8 cellular contexts compared by ENCODE assay signal in genomic region chr10:48656241-48656921, GRCh38. TPM values are rescaled to one million over a fixed set of nuclear protein-coding genes. Genes with fewer than 3 reads are reported as not detected.
A peak's percentile ranks its signal among the peaks of the same experiment; 100 is the strongest.
DNase-seq lines count a peak whose midpoint lies in the region; ATAC-seq and TF ChIP-seq lines count a peak whose summit lies in the region.

No MANE protein-coding gene starts in this region.

- no peaks in the 10 kb centered on the region for H3K36me3 Mint-ChIP-seq in brain

- peak overlapping the region in 2 of 5 experiments; percentile 49 to 60 for H3K27ac Mint-ChIP-seq in brain

- no peak overlapping the region for H3K27ac ChIP-seq in iPS-18a (ENCODE audit: low read length)

- H3K36me3 ChIP-seq in iPS-18a (ENCODE audit: control insufficient read depth, low read depth, low read length) = no peaks in the 10 kb centered on the region

- no peaks in the 10 kb centered on the region for H3K9me3 ChIP-seq in iPS-18a (ENCODE audit: control insufficient read depth, low read depth, low read length)

- peak; percentile 100 for TF ChIP-seq CTCF in brain (conservative IDR thresholded peaks at IDR 0.05)

- peak overlapping the region; percentile 64 for H3K4me3 ChIP-seq in iPS-18a (ENCODE audit: low read length)
- peak overlapping the region; percentile 49 for H3K4me3 ChIP-seq in skeletal muscle cell (ENCODE audit: low read depth, low read length)

- DNase-seq in NCI-H2029 (lab: John Stamatoyannopoulos, UW) = peak; percentile 17
- no peak for DNase-seq in NCI-H2029 treated with DMSO at 0.1 percent for 48 hours (lab: John Stamatoyannopoulos, UW)
- peak; percentile 31 for DNase-seq in NCI-H1417 treated with DMSO at 0.1 percent for 48 hours (lab: John Stamatoyannopoulos, UW)
- DNase-seq in UCSD-AML1 (lab: John Stamatoyannopoulos, UW; ENCODE audit: unreplicated experiment) = peak; percentile 93
- DNase-seq in skeletal muscle cell (ENCODE audit: low read depth) = peak; percentile 66

- peak overlapping the region; percentile 81 to 87 (median 84) for H3K4me3 Mint-ChIP-seq in brain

- no peak overlapping the region for H3K9ac ChIP-seq in iPS-18a (ENCODE audit: low read length)

- peaks cover 0 to 3% (median 0%) of the 10 kb centered on the region in 5 experiments for H3K9me3 Mint-ChIP-seq in brain

- peak; percentile 73 for ATAC-seq in HG02840 (IDR thresholded peaks at IDR 0.05; ENCODE audit: low FRiP score, unreplicated experiment)

- H3K4me1 ChIP-seq in iPS-18a (ENCODE audit: control insufficient read depth, low read depth, low read length) = peaks cover 7% of the 10 kb centered on the region

- peaks cover 22% of the 10 kb centered on the region for H3K27me3 ChIP-seq in iPS-18a (ENCODE audit: control insufficient read depth, insufficient read depth, low read length)

- H3K4me1 Mint-ChIP-seq in brain = peaks cover 8% of the 10 kb centered on the region

- peaks cover 23% of the 10 kb centered on the region for H3K27me3 Mint-ChIP-seq in brain

RNA-seq across cellular contexts. Expression of gene WDFY4, which starts 28.3 kb away (rescaled TPM):
- polyA plus RNA-seq in brain (ENCODE audit: insufficient read depth, low read depth, low replicate concordance) = 0.73 TPM

RNA-seq across cellular contexts. Expression of gene ARHGAP22, which starts 51.5 kb away (rescaled TPM):
- polyA plus RNA-seq in brain (ENCODE audit: insufficient read depth, low read depth, low replicate concordance) = 8.7 TPM
